Comparison of ENCODE assay signal across 17 cellular contexts in genomic region chr15:41443275-41443674, GRCh38. TPM values are rescaled to one million over a fixed set of nuclear protein-coding genes. Genes with fewer than 3 reads are reported as not detected.
DNase-seq lines count a peak whose midpoint lies in the region; ATAC-seq and TF ChIP-seq lines count a peak whose summit lies in the region.
"Had no signal": no experiment of that assay in that cellular context is flagged by ENCODE, and none has a peak within 500 bp of the region (broad histone marks: within the 10 kb centered on the region; RNA-seq: fewer than 3 reads in every experiment).

No MANE protein-coding gene starts in this region.

- H3K27ac Mint-ChIP-seq in activated CD4-positive, alpha-beta T cell treated with anti-CD3 and anti-CD28 coated beads for 36 hours, result peak overlapping the region; percentile 51
- peak overlapping the region; percentile 72 for H3K27ac Mint-ChIP-seq in activated naive CD8-positive, alpha-beta T cell treated with anti-CD3 and anti-CD28 coated beads, Interleukin-2, amount 10 ng/mL, durations not matched to agents 7 days and 5 days
- no peak overlapping the region for H3K27ac Mint-ChIP-seq in activated naive CD8-positive, alpha-beta T cell treated with anti-CD3 and anti-CD28 coated beads for 36 hours
- peak overlapping the region; percentile 84 for H3K27ac Mint-ChIP-seq in activated T-helper 17 cell treated with anti-CD3 and anti-CD28 coated beads, Interleukin-2, amount 50 U/mL, for 72 hours
- H3K27ac Mint-ChIP-seq in naive B cell, result peak overlapping the region in 4 of 6 donors; percentile 21 to 80 (median 40)

- peaks cover 7% of the 10 kb centered on the region for H3K4me1 Mint-ChIP-seq in activated CD4-positive, alpha-beta T cell treated with anti-CD3 and anti-CD28 coated beads for 36 hours
- peaks cover 9% of the 10 kb centered on the region for H3K4me1 Mint-ChIP-seq in activated naive CD8-positive, alpha-beta T cell treated with anti-CD3 and anti-CD28 coated beads, Interleukin-2, amount 10 ng/mL, durations not matched to agents 7 days and 5 days
- peaks cover 5% of the 10 kb centered on the region for H3K4me1 Mint-ChIP-seq in activated naive CD8-positive, alpha-beta T cell treated with anti-CD3 and anti-CD28 coated beads for 36 hours
- peaks cover 6% of the 10 kb centered on the region for H3K4me1 Mint-ChIP-seq in activated T-helper 17 cell treated with anti-CD3 and anti-CD28 coated beads, Interleukin-2, amount 50 U/mL, for 72 hours
- H3K4me1 Mint-ChIP-seq in naive B cell, result peaks cover 0 to 6% (median 5%) of the 10 kb centered on the region in 3 donors

- no peak overlapping the region for H3K4me3 Mint-ChIP-seq in activated CD4-positive, alpha-beta T cell treated with anti-CD3 and anti-CD28 coated beads for 36 hours
- peak overlapping the region; percentile 45 for H3K4me3 Mint-ChIP-seq in activated naive CD8-positive, alpha-beta T cell treated with anti-CD3 and anti-CD28 coated beads, Interleukin-2, amount 10 ng/mL, durations not matched to agents 7 days and 5 days
- H3K4me3 Mint-ChIP-seq in activated naive CD8-positive, alpha-beta T cell treated with anti-CD3 and anti-CD28 coated beads for 36 hours, result no peak overlapping the region
- H3K4me3 Mint-ChIP-seq in activated T-helper 17 cell treated with anti-CD3 and anti-CD28 coated beads, Interleukin-2, amount 50 U/mL, for 72 hours, result no peak overlapping the region
- H3K4me3 Mint-ChIP-seq in naive B cell, result no peak overlapping the region

- H3K27ac ChIP-seq in coronary artery, result no peak overlapping the region
- H3K27ac ChIP-seq: HL-60 had no signal

- intact Hi-C loops in activated CD4-positive, alpha-beta T cell treated with anti-CD3 and anti-CD28 coated beads for 36 hours (cut with DNase I, micrococcal nuclease), result no loop called here

- TF ChIP-seq CTCF in coronary artery (IDR thresholded peaks at IDR 0.05), result no peak

- ATAC-seq in activated CD4-positive, alpha-beta T cell treated with anti-CD3 and anti-CD28 coated beads for 36 hours, result no peak
- peak; percentile 84 for ATAC-seq in activated naive CD8-positive, alpha-beta T cell treated with anti-CD3 and anti-CD28 coated beads, Interleukin-2, amount 10 ng/mL, durations not matched to agents 7 days and 5 days (ENCODE audit: low read depth)
- no peak for ATAC-seq in activated T-helper 17 cell treated with anti-CD3 and anti-CD28 coated beads, Interleukin-2, amount 50 U/mL, for 72 hours (replicated peaks)
- no peak for ATAC-seq in naive B cell (ENCODE audit: low read depth in 2 of 2)

- H3K36me3 Mint-ChIP-seq in activated CD4-positive, alpha-beta T cell treated with anti-CD3 and anti-CD28 coated beads for 36 hours (ENCODE audit: low read depth), result peaks cover 16% of the 10 kb centered on the region
- H3K36me3 Mint-ChIP-seq in activated naive CD8-positive, alpha-beta T cell treated with anti-CD3 and anti-CD28 coated beads, Interleukin-2, amount 10 ng/mL, durations not matched to agents 7 days and 5 days, result peaks cover 18% of the 10 kb centered on the region
- H3K36me3 Mint-ChIP-seq in activated naive CD8-positive, alpha-beta T cell treated with anti-CD3 and anti-CD28 coated beads for 36 hours, result peaks cover 14% of the 10 kb centered on the region
- H3K36me3 Mint-ChIP-seq in activated T-helper 17 cell treated with anti-CD3 and anti-CD28 coated beads, Interleukin-2, amount 50 U/mL, for 72 hours (ENCODE audit: low read depth), result peaks cover 69% of the 10 kb centered on the region
- H3K36me3 Mint-ChIP-seq in naive B cell, result peaks cover 11 to 15% of the 10 kb centered on the region in 2 donors

- H3K4me3 ChIP-seq in coronary artery, result no peak overlapping the region
- H3K4me3 ChIP-seq: HAP-1 had no signal

- no peaks in the 10 kb centered on the region for H3K27me3 Mint-ChIP-seq in activated CD4-positive, alpha-beta T cell treated with anti-CD3 and anti-CD28 coated beads for 36 hours
- H3K27me3 Mint-ChIP-seq in activated naive CD8-positive, alpha-beta T cell treated with anti-CD3 and anti-CD28 coated beads, Interleukin-2, amount 10 ng/mL, durations not matched to agents 7 days and 5 days, result no peaks in the 10 kb centered on the region
- H3K27me3 Mint-ChIP-seq in activated naive CD8-positive, alpha-beta T cell treated with anti-CD3 and anti-CD28 coated beads for 36 hours, result no peaks in the 10 kb centered on the region
- H3K27me3 Mint-ChIP-seq in activated T-helper 17 cell treated with anti-CD3 and anti-CD28 coated beads, Interleukin-2, amount 50 U/mL, for 72 hours, result no peaks in the 10 kb centered on the region
- no peaks in the 10 kb centered on the region for H3K27me3 Mint-ChIP-seq in naive B cell

- POLR2A ChIA-PET in activated CD4-positive, alpha-beta T cell treated with anti-CD3 and anti-CD28 coated beads for 36 hours (lab: Charles Lee), result interaction anchor here (0.7 kb wide), 1 partner anchor 25 kb away, joined by 3 read pairs; no protein-coding TSS in a partner anchor
- POLR2A ChIA-PET in activated naive CD8-positive, alpha-beta T cell treated with anti-CD3 and anti-CD28 coated beads, Interleukin-2, amount 10 ng/mL, durations not matched to agents 7 days and 5 days (lab: Charles Lee), result interaction anchor here (0.6 to 1.0 kb wide), 3 partner anchors 14 to 73 kb away, joined by 3 to 5 read pairs (median 4); no protein-coding TSS in a partner anchor

- DNase-seq in activated CD4-positive, alpha-beta T cell treated with anti-CD3 and anti-CD28 coated beads for 36 hours, result no peak
- DNase-seq in activated CD4-positive, alpha-beta T cell treated with anti-CD3 and anti-CD28 coated beads for 48 hours, result no peak
- DNase-seq in activated naive CD8-positive, alpha-beta T cell treated with anti-CD3 and anti-CD28 coated beads, Interleukin-2, amount 10 ng/mL, durations not matched to agents 7 days and 5 days, result no peak
- DNase-seq in activated naive CD8-positive, alpha-beta T cell treated with anti-CD3 and anti-CD28 coated beads for 36 hours, result no peak
- DNase-seq in naive B cell (no peak), coronary artery (ENCODE audit: low spot score) (no peak)
- no peak for DNase-seq in activated effector memory CD4-positive, alpha-beta T cell treated with Interleukin-2 at 50 U/mL for 16 hours
- DNase-seq: 8988T, DND-41, GDM1, NCI-H1417, NCI-H187 treated with DMSO at 0.1 percent for 48 hours, NCI-H446, NCI-H69 had no signal

- H3K9me3 Mint-ChIP-seq in activated CD4-positive, alpha-beta T cell treated with anti-CD3 and anti-CD28 coated beads for 36 hours (ENCODE audit: low read depth), result no peaks in the 10 kb centered on the region
- H3K9me3 Mint-ChIP-seq in activated naive CD8-positive, alpha-beta T cell treated with anti-CD3 and anti-CD28 coated beads, Interleukin-2, amount 10 ng/mL, durations not matched to agents 7 days and 5 days, result no peaks in the 10 kb centered on the region
- H3K9me3 Mint-ChIP-seq in activated naive CD8-positive, alpha-beta T cell treated with anti-CD3 and anti-CD28 coated beads for 36 hours, result no peaks in the 10 kb centered on the region
- no peaks in the 10 kb centered on the region for H3K9me3 Mint-ChIP-seq in activated T-helper 17 cell treated with anti-CD3 and anti-CD28 coated beads, Interleukin-2, amount 50 U/mL, for 72 hours
- H3K9me3 Mint-ChIP-seq in naive B cell, result no peaks in the 10 kb centered on the region

- CTCF ChIA-PET in activated CD4-positive, alpha-beta T cell treated with anti-CD3 and anti-CD28 coated beads for 36 hours (lab: Charles Lee), result interaction anchor here (0.7 to 7.0 kb wide), 3 partner anchors 14 to 558 kb away, joined by 4 to 26 read pairs (median 10); no protein-coding TSS in a partner anchor

RNA-seq across cellular contexts. Expression of gene RTF1, which starts 26.4 kb away (rescaled TPM):
- total RNA-seq in activated CD4-positive, alpha-beta T cell treated with anti-CD3 and anti-CD28 coated beads for 36 hours, result 10 to 100 TPM; 29.4 to 32.3 TPM
- total RNA-seq in activated naive CD8-positive, alpha-beta T cell treated with anti-CD3 and anti-CD28 coated beads, Interleukin-2, amount 10 ng/mL, durations not matched to agents 7 days and 5 days, result 10 to 100 TPM; 38.1 to 39.2 TPM
- total RNA-seq in activated naive CD8-positive, alpha-beta T cell treated with anti-CD3 and anti-CD28 coated beads for 36 hours, result 10 to 100 TPM; 26.8 to 30.3 TPM
- total RNA-seq in activated T-helper 17 cell treated with anti-CD3 and anti-CD28 coated beads, Interleukin-2, amount 50 U/mL, for 72 hours, result 10 to 100 TPM; 23.6 to 38.2 TPM
- polyA plus RNA-seq in naive B cell (ENCODE audit: low read depth in 6 of 6), result 10 to 100 TPM in 5 of 6 donors, 1 to 10 TPM in 1; 7.7 to 26.4 (median 22.0) TPM

RNA-seq across cellular contexts. Expression of gene NDUFAF1, which starts 41.0 kb away (rescaled TPM):
- 10 to 100 TPM; 16.9 to 27.2 TPM for total RNA-seq in activated CD4-positive, alpha-beta T cell treated with anti-CD3 and anti-CD28 coated beads for 36 hours
- total RNA-seq in activated naive CD8-positive, alpha-beta T cell treated with anti-CD3 and anti-CD28 coated beads, Interleukin-2, amount 10 ng/mL, durations not matched to agents 7 days and 5 days, result 10 to 100 TPM; 10.5 to 11.8 TPM
- 10 to 100 TPM; 15.3 to 15.7 TPM for total RNA-seq in activated naive CD8-positive, alpha-beta T cell treated with anti-CD3 and anti-CD28 coated beads for 36 hours
- 10 to 100 TPM; 13.1 to 21.2 TPM for total RNA-seq in activated T-helper 17 cell treated with anti-CD3 and anti-CD28 coated beads, Interleukin-2, amount 50 U/mL, for 72 hours
- 10 to 100 TPM; 10.3 to 26.3 (median 19.9) TPM for polyA plus RNA-seq in naive B cell (ENCODE audit: low read depth in 6 of 6)

RNA-seq across cellular contexts. Expression of gene ITPKA, which starts 50.4 kb away (rescaled TPM):
- total RNA-seq in activated CD4-positive, alpha-beta T cell treated with anti-CD3 and anti-CD28 coated beads for 36 hours, result 1 to 10 TPM; 2.5 to 4.2 TPM
- under 1 TPM in 1 of 2 experiments, not detected in 1; 0.25 TPM for total RNA-seq in activated naive CD8-positive, alpha-beta T cell treated with anti-CD3 and anti-CD28 coated beads, Interleukin-2, amount 10 ng/mL, durations not matched to agents 7 days and 5 days
- total RNA-seq in activated naive CD8-positive, alpha-beta T cell treated with anti-CD3 and anti-CD28 coated beads for 36 hours, result 1 to 10 TPM; 1.3 to 1.6 TPM
- 1 to 10 TPM; 3.5 to 5.5 TPM for total RNA-seq in activated T-helper 17 cell treated with anti-CD3 and anti-CD28 coated beads, Interleukin-2, amount 50 U/mL, for 72 hours
- polyA plus RNA-seq in naive B cell (ENCODE audit: low read depth in 6 of 6), result not detected
